ENCODE assay signal across 33 cellular contexts in the genomic region with DNA sequence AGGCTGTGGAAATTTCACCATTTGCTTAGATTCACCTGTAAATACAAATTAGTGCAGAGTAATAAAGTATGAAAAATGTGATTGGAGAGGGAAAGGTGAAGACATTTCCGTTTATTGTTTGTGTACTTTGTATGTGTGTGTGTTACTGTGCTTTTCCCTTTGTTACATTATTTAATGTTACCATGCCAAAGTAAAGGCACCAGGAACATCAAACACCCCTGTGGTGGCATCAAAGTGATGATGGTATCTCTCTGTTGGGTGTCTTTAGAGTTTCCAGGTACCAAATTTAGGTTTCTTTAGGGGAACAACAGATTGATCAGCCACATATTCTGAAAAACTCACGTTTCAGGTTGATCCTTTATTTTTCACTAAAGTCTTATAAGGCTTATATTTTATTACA.
"Had no signal": no experiment of that assay in that cellular context is flagged by ENCODE, and none has a peak within 500 bp of the region (broad histone marks: within the 10 kb centered on the region; RNA-seq: fewer than 3 reads in every experiment).

No MANE protein-coding gene starts in this region.

- H3K36me3 Mint-ChIP-seq: activated CD4-positive, alpha-beta memory T cell treated with anti-CD3 and anti-CD28 coated beads for 36 hours; activated CD8-positive, alpha-beta memory T cell treated with anti-CD3 and anti-CD28 coated beads, Interleukin-2, amount 10 ng/mL, durations not matched to agents 7 days and 5 days; activated naive CD4-positive, alpha-beta T cell treated with anti-CD3 and anti-CD28 coated beads, Interleukin-2, amount 10 ng/mL, durations not matched to agents 7 days and 5 days; brain had no signal

- ATAC-seq: activated CD8-positive, alpha-beta memory T cell treated with anti-CD3 and anti-CD28 coated beads, Interleukin-2, amount 10 ng/mL, durations not matched to agents 7 days and 5 days; activated CD8-positive, alpha-beta T cell treated with anti-CD3 and anti-CD28 coated beads, Interleukin-2, amount 10 ng/mL, durations not matched to agents 7 days and 5 days; activated naive CD8-positive, alpha-beta T cell treated with anti-CD3 and anti-CD28 coated beads, Interleukin-2, amount 50 U/mL, for 24 hours had no signal

- DNase-seq: activated B cell treated with CpG ODN at 0.5 μM for 24 hours; activated CD4-positive, alpha-beta memory T cell treated with anti-CD3 and anti-CD28 coated beads for 36 hours; activated CD4-positive, alpha-beta T cell treated with anti-CD3 and anti-CD28 coated beads for 4 hours; activated CD4-positive, alpha-beta T cell treated with anti-CD3 and anti-CD28 coated beads, Interleukin-2, amount 10 ng/mL, durations not matched to agents 24 days and 14 days; activated CD4-positive, alpha-beta T cell treated with anti-CD3 and anti-CD28 coated beads, Interleukin-2, amount 50 U/mL, for 1 hour; activated CD4-positive, alpha-beta T cell treated with anti-CD3 and anti-CD28 coated beads, Interleukin-2, amount 50 U/mL, for 4 hours; activated CD4-positive, CD25-positive, alpha-beta regulatory T cell treated with anti-CD3 and anti-CD28 coated beads, Interleukin-2, amount 50 U/mL, for 72 hours; activated CD8-positive, alpha-beta memory T cell treated with anti-CD3 and anti-CD28 coated beads for 24 hours; activated CD8-positive, alpha-beta memory T cell treated with anti-CD3 and anti-CD28 coated beads, Interleukin-2, amount 10 ng/mL, durations not matched to agents 7 days and 5 days; activated CD8-positive, alpha-beta memory T cell treated with anti-CD3 and anti-CD28 coated beads, Interleukin-2, amount 50 U/mL, for 48 hours; activated CD8-positive, alpha-beta T cell treated with anti-CD3 and anti-CD28 coated beads, Interleukin-2, amount 10 ng/mL, durations not matched to agents 7 days and 5 days; activated effector memory CD4-positive, alpha-beta T cell treated with Interleukin-2 at 50 U/mL for 16 hours; activated gamma-delta T cell; activated naive CD4-positive, alpha-beta T cell treated with anti-CD3 and anti-CD28 coated beads, Interleukin-2, amount 10 ng/mL, durations not matched to agents 7 days and 5 days; activated naive CD4-positive, alpha-beta T cell treated with Interleukin-2 at 50 U/mL for 16 hours; activated naive CD8-positive, alpha-beta T cell treated with anti-CD3 and anti-CD28 coated beads, Interleukin-2, amount 10 ng/mL, durations not matched to agents 7 days and 5 days; activated naive CD8-positive, alpha-beta T cell treated with anti-CD3 and anti-CD28 coated beads, Interleukin-2, amount 50 U/mL, for 24 hours; activated T-cell treated with anti-CD3 and anti-CD28 coated beads, Interleukin-2, amount 50 U/mL, for 24 hours; activated T-cell treated with anti-CD3 and anti-CD28 coated beads, Interleukin-2, amount 50 U/mL, for 48 hours; amygdala; anterior cingulate cortex; caudate nucleus; cerebellar nuclear complex; T-helper 2 cell; T-helper 9 cell had no signal

- H3K27me3 Mint-ChIP-seq: activated B cell treated with CpG ODN at 0.5 μM for 24 hours; activated CD4-positive, alpha-beta memory T cell treated with anti-CD3 and anti-CD28 coated beads for 36 hours; activated CD4-positive, alpha-beta T cell treated with anti-CD3 and anti-CD28 coated beads, Interleukin-2, amount 10 ng/mL, durations not matched to agents 24 days and 14 days; activated CD8-positive, alpha-beta memory T cell treated with anti-CD3 and anti-CD28 coated beads, Interleukin-2, amount 10 ng/mL, durations not matched to agents 7 days and 5 days; activated naive CD4-positive, alpha-beta T cell treated with anti-CD3 and anti-CD28 coated beads, Interleukin-2, amount 10 ng/mL, durations not matched to agents 7 days and 5 days; activated naive CD4-positive, alpha-beta T cell treated with anti-CD3 and anti-CD28 coated beads, Interleukin-2, amount 50 U/mL, for 24 hours; activated naive CD8-positive, alpha-beta T cell; activated naive CD8-positive, alpha-beta T cell treated with anti-CD3 and anti-CD28 coated beads, Interleukin-2, amount 10 ng/mL, durations not matched to agents 7 days and 5 days; activated naive CD8-positive, alpha-beta T cell treated with anti-CD3 and anti-CD28 coated beads, Interleukin-2, amount 50 U/mL, for 24 hours; activated T-cell treated with anti-CD3 and anti-CD28 coated beads, Interleukin-2, amount 50 U/mL, for 24 hours; central memory CD8-positive, alpha-beta T cell had no signal

- H3K27ac Mint-ChIP-seq: activated B cell treated with CpG ODN at 0.5 μM for 24 hours; activated CD4-positive, alpha-beta memory T cell treated with anti-CD3 and anti-CD28 coated beads for 36 hours; activated CD4-positive, alpha-beta T cell treated with anti-CD3 and anti-CD28 coated beads, Interleukin-2, amount 10 ng/mL, durations not matched to agents 24 days and 14 days; activated CD8-positive, alpha-beta memory T cell treated with anti-CD3 and anti-CD28 coated beads, Interleukin-2, amount 10 ng/mL, durations not matched to agents 7 days and 5 days; activated CD8-positive, alpha-beta T cell treated with anti-CD3 and anti-CD28 coated beads, Interleukin-2, amount 10 ng/mL, durations not matched to agents 7 days and 5 days; activated naive CD4-positive, alpha-beta T cell treated with anti-CD3 and anti-CD28 coated beads, Interleukin-2, amount 10 ng/mL, durations not matched to agents 7 days and 5 days; activated naive CD4-positive, alpha-beta T cell treated with anti-CD3 and anti-CD28 coated beads, Interleukin-2, amount 50 U/mL, for 24 hours; activated naive CD8-positive, alpha-beta T cell treated with anti-CD3 and anti-CD28 coated beads, Interleukin-2, amount 10 ng/mL, durations not matched to agents 7 days and 5 days; activated naive CD8-positive, alpha-beta T cell treated with anti-CD3 and anti-CD28 coated beads, Interleukin-2, amount 50 U/mL, for 24 hours; activated T-cell treated with anti-CD3 and anti-CD28 coated beads, Interleukin-2, amount 50 U/mL, for 24 hours; activated T-helper 2 cell treated with anti-CD3 and anti-CD28 coated beads, Interferon-gamma antibody, Interleukin-2, Interleukin-4, amounts not matched to agents 10 μg/mL and 5 μg/mL and 100 μg/mL, durations not matched to agents 14 hours and 24 hours and 36 hours; brain; T-helper 2 cell treated with Interferon-gamma antibody and Interleukin-4, amounts not matched to agents 5 μg/mL and 100 μg/mL, for 36 hours had no signal

- H3K4me3 Mint-ChIP-seq: activated B cell treated with CpG ODN at 0.5 μM for 24 hours; activated CD4-positive, alpha-beta memory T cell treated with anti-CD3 and anti-CD28 coated beads for 36 hours; activated CD4-positive, alpha-beta T cell treated with anti-CD3 and anti-CD28 coated beads, Interleukin-2, amount 10 ng/mL, durations not matched to agents 24 days and 14 days; activated CD8-positive, alpha-beta memory T cell treated with anti-CD3 and anti-CD28 coated beads, Interleukin-2, amount 10 ng/mL, durations not matched to agents 7 days and 5 days; activated CD8-positive, alpha-beta T cell treated with anti-CD3 and anti-CD28 coated beads, Interleukin-2, amount 10 ng/mL, durations not matched to agents 7 days and 5 days; activated naive CD4-positive, alpha-beta T cell treated with anti-CD3 and anti-CD28 coated beads, Interleukin-2, amount 10 ng/mL, durations not matched to agents 7 days and 5 days; activated naive CD4-positive, alpha-beta T cell treated with anti-CD3 and anti-CD28 coated beads, Interleukin-2, amount 50 U/mL, for 24 hours; activated naive CD8-positive, alpha-beta T cell; activated naive CD8-positive, alpha-beta T cell treated with anti-CD3 and anti-CD28 coated beads, Interleukin-2, amount 10 ng/mL, durations not matched to agents 7 days and 5 days; activated naive CD8-positive, alpha-beta T cell treated with anti-CD3 and anti-CD28 coated beads, Interleukin-2, amount 50 U/mL, for 24 hours; activated T-cell treated with anti-CD3 and anti-CD28 coated beads, Interleukin-2, amount 50 U/mL, for 24 hours; brain; central memory CD8-positive, alpha-beta T cell; T-helper 2 cell treated with Interferon-gamma antibody and Interleukin-4, amounts not matched to agents 5 μg/mL and 100 μg/mL, for 36 hours had no signal

- H3K4me1 Mint-ChIP-seq: activated B cell treated with CpG ODN at 0.5 μM for 24 hours; activated CD4-positive, alpha-beta T cell treated with anti-CD3 and anti-CD28 coated beads, Interleukin-2, amount 10 ng/mL, durations not matched to agents 24 days and 14 days; activated CD8-positive, alpha-beta memory T cell treated with anti-CD3 and anti-CD28 coated beads, Interleukin-2, amount 10 ng/mL, durations not matched to agents 7 days and 5 days; brain; central memory CD8-positive, alpha-beta T cell had no signal

- H3K4me3 ChIP-seq: ascending aorta, cardiac muscle cell had no signal

- H3K9me3 ChIP-seq: ascending aorta had no signal
